19 cellular contexts compared by ENCODE assay signal in the genomic region with DNA sequence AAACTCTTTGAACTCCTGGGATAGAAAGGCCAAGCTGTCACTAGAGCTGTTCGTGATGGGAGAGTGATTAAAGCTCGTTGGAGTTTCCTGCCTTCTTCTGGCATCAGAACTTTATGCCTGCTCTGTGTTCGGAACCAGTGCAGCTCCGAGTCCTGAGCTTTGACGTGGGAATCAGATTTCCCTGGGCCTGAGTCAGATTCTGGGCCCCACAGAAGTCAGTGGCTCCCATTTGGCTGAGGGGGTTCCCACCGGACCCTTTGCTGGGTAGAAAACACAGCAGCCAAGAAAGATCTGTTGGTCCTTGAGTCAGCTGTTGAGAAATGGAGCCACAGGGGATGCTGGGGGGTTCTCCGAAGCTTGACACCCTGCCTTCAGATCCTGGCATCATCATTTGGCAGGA.
DNase-seq lines count a peak whose midpoint lies in the region; ATAC-seq and TF ChIP-seq lines count a peak whose summit lies in the region.
"Had no signal": no experiment of that assay in that cellular context is flagged by ENCODE, and none has a peak within 500 bp of the region (broad histone marks: within the 10 kb centered on the region; RNA-seq: fewer than 3 reads in every experiment).

No MANE protein-coding gene starts in this region.

- H3K4me3 ChIP-seq in cardiac muscle cell (no peak overlapping the region), left ventricle myocardium inferior (no peak overlapping the region), fibroblast of mammary gland (ENCODE audit: control insufficient read depth, low read depth, low read length) (no peak overlapping the region), tibial artery (no peak overlapping the region)
- H3K4me3 ChIP-seq: MG63, prostate gland had no signal

- H3K36me3 ChIP-seq in cardiac muscle cell (no peaks in the 10 kb centered on the region), left ventricle myocardium inferior (no peaks in the 10 kb centered on the region), tibial artery (no peaks in the 10 kb centered on the region)
- H3K36me3 ChIP-seq: MG63, prostate gland, WERI-Rb-1 had no signal

- intact Hi-C loops in left ventricle myocardium inferior (cut with micrococcal nuclease) = no loop called here
- intact Hi-C loops in activated T-helper 1 cell treated with anti-CD3 and anti-CD28 coated beads, Interleukin-12 subunit alpha, Interleukin-12 subunit beta, Interleukin-2, Interleukin-4 antibody, amounts not matched to agents 30 ng/mL and 10 ng/mL and 1 ng/mL, durations not matched to agents 14 hours and 24 hours and 36 hours (cut with micrococcal nuclease) = loop anchor here (1.0 to 10.0 kb wide), 14 partner anchors 7 to 640 kb away; a partner anchor contains a TSS
- intact Hi-C loops in tibial artery (cut with DNase I; ENCODE audit: low total_unique reads) = no loop called here

- no peaks in the 10 kb centered on the region for H3K27me3 Mint-ChIP-seq in activated T-helper 1 cell treated with anti-CD3 and anti-CD28 coated beads, Interleukin-12 subunit alpha, Interleukin-12 subunit beta, Interleukin-2, Interleukin-4 antibody, amounts not matched to agents 30 ng/mL and 10 ng/mL and 1 ng/mL, durations not matched to agents 14 hours and 24 hours and 36 hours (ENCODE audit: insufficient read depth)
- H3K27me3 Mint-ChIP-seq: type B pancreatic cell had no signal

- H3K36me3 Mint-ChIP-seq in activated T-helper 1 cell treated with anti-CD3 and anti-CD28 coated beads, Interleukin-12 subunit alpha, Interleukin-12 subunit beta, Interleukin-2, Interleukin-4 antibody, amounts not matched to agents 30 ng/mL and 10 ng/mL and 1 ng/mL, durations not matched to agents 14 hours and 24 hours and 36 hours (ENCODE audit: low read depth) = peaks cover 44% of the 10 kb centered on the region

- peak overlapping the region; percentile 41 for H3K4me3 Mint-ChIP-seq in activated T-helper 1 cell treated with anti-CD3 and anti-CD28 coated beads, Interleukin-12 subunit alpha, Interleukin-12 subunit beta, Interleukin-2, Interleukin-4 antibody, amounts not matched to agents 30 ng/mL and 10 ng/mL and 1 ng/mL, durations not matched to agents 14 hours and 24 hours and 36 hours
- H3K4me3 Mint-ChIP-seq: type B pancreatic cell had no signal

- H3K9me3 ChIP-seq in cardiac muscle cell (ENCODE audit: low read depth) = no peaks in the 10 kb centered on the region
- peaks cover 6% of the 10 kb centered on the region for H3K9me3 ChIP-seq in left ventricle myocardium inferior (replicated peaks)
- H3K9me3 ChIP-seq in tibial artery = no peaks in the 10 kb centered on the region
- H3K9me3 ChIP-seq: MG63, prostate gland had no signal

- H3K4me1 ChIP-seq in cardiac muscle cell (ENCODE audit: low read depth) (peaks cover 10% of the 10 kb centered on the region), left ventricle myocardium inferior (peaks cover 5% of the 10 kb centered on the region), tibial artery (peaks cover 0 to 15% (median 4%) of the 10 kb centered on the region in 4 donors)
- H3K4me1 ChIP-seq: prostate gland had no signal

- peak in 1 of 2 donors; percentile 27 for DNase-seq in cardiac muscle cell (ENCODE audit: low read depth in 1 of 2, low spot score in 1 of 2)
- no peak for DNase-seq in left ventricle myocardium inferior
- DNase-seq in activated T-helper 1 cell treated with anti-CD3 and anti-CD28 coated beads, Interleukin-12 subunit alpha, Interleukin-12 subunit beta, Interleukin-2, Interleukin-4 antibody, amounts not matched to agents 30 ng/mL and 10 ng/mL and 1 ng/mL, durations not matched to agents 14 hours and 24 hours and 36 hours (ENCODE audit: low spot score) = no peak
- peak; percentile 71 for DNase-seq in fibroblast of mammary gland (ENCODE audit: low read depth)
- peak; percentile 67 to 72 for DNase-seq in tibial artery
- DNase-seq in RWPE1 (ENCODE audit: low spot score) = no peak
- no peak for DNase-seq in ecto neural progenitor cell (ENCODE audit: low spot score)
- DNase-seq: AML-193, DMS79, head of caudate nucleus, NCI-H2029 treated with DMSO at 0.1 percent for 48 hours, NCI-H774, SHP77, WERI-Rb-1 had no signal

- POLR2A ChIA-PET in RWPE1 (lab: Yijun Ruan, JAX; ENCODE audit: low non-redundant PET) = no interaction called here

- H3K27ac Mint-ChIP-seq in activated T-helper 1 cell treated with anti-CD3 and anti-CD28 coated beads, Interleukin-12 subunit alpha, Interleukin-12 subunit beta, Interleukin-2, Interleukin-4 antibody, amounts not matched to agents 30 ng/mL and 10 ng/mL and 1 ng/mL, durations not matched to agents 14 hours and 24 hours and 36 hours = peak overlapping the region; percentile 94
- H3K27ac Mint-ChIP-seq: type B pancreatic cell had no signal

- ATAC-seq in GM21576 (IDR thresholded peaks at IDR 0.05; ENCODE audit: unreplicated experiment) = no peak

- H3K27me3 ChIP-seq in cardiac muscle cell (no peaks in the 10 kb centered on the region), left ventricle myocardium inferior (ENCODE audit: low read depth) (no peaks in the 10 kb centered on the region), tibial artery (no peaks in the 10 kb centered on the region)
- H3K27me3 ChIP-seq: MG63 had no signal

- no peak for TF ChIP-seq CTCF in cardiac muscle cell (IDR thresholded peaks at IDR 0.05; ENCODE audit: low read depth, low read length)
- no peak for TF ChIP-seq CTCF in left ventricle myocardium inferior (IDR thresholded peaks at IDR 0.05; ENCODE audit: borderline replicate concordance)
- no peak for TF ChIP-seq CTCF in fibroblast of mammary gland (conservative IDR thresholded peaks at IDR 0.05; ENCODE audit: control insufficient read depth, insufficient read depth, low read depth, low read length)
- no peak for TF ChIP-seq CTCF in tibial artery (IDR thresholded peaks at IDR 0.05)
- no peak for TF ChIP-seq CTCF in RWPE1 (conservative IDR thresholded peaks at IDR 0.05; ENCODE audit: low read depth)

- H3K27ac ChIP-seq in cardiac muscle cell = peak overlapping the region; percentile 73
- H3K27ac ChIP-seq in left ventricle myocardium inferior (replicated peaks) = no peak overlapping the region
- H3K27ac ChIP-seq in tibial artery = no peak overlapping the region
- H3K27ac ChIP-seq in RWPE1 = no peak overlapping the region
- H3K27ac ChIP-seq: HL-60, prostate gland, WERI-Rb-1 had no signal

- H3K4me1 Mint-ChIP-seq in activated T-helper 1 cell treated with anti-CD3 and anti-CD28 coated beads, Interleukin-12 subunit alpha, Interleukin-12 subunit beta, Interleukin-2, Interleukin-4 antibody, amounts not matched to agents 30 ng/mL and 10 ng/mL and 1 ng/mL, durations not matched to agents 14 hours and 24 hours and 36 hours (ENCODE audit: low read depth) = peaks cover 89% of the 10 kb centered on the region

- peaks cover 5% of the 10 kb centered on the region for H3K9me3 Mint-ChIP-seq in activated T-helper 1 cell treated with anti-CD3 and anti-CD28 coated beads, Interleukin-12 subunit alpha, Interleukin-12 subunit beta, Interleukin-2, Interleukin-4 antibody, amounts not matched to agents 30 ng/mL and 10 ng/mL and 1 ng/mL, durations not matched to agents 14 hours and 24 hours and 36 hours
- H3K9me3 Mint-ChIP-seq: type B pancreatic cell had no signal

- CTCF ChIA-PET in RWPE1 (lab: Yijun Ruan, JAX) = interaction anchor here (1.0 kb wide), 1 partner anchor 313 kb away, joined by 4 read pairs; no protein-coding TSS in a partner anchor

Comparison
In these comparisons a context has a peak if more than half of its experiments do, and no peak if none do; other contexts are left out.
1. DNase-seq: peak in fibroblast of mammary gland (single experiment) and tibial artery (2 of 2); none in left ventricle myocardium inferior (single experiment), activated T-helper 1 cell treated with anti-CD3 and anti-CD28 coated beads, Interleukin-12 subunit alpha, Interleukin-12 subunit beta, Interleukin-2, Interleukin-4 antibody, amounts not matched to agents 30 ng/mL and 10 ng/mL and 1 ng/mL, durations not matched to agents 14 hours and 24 hours and 36 hours (single experiment), RWPE1 (single experiment) and ecto neural progenitor cell (single experiment).